Comparison of ENCODE assay signal across 21 cellular contexts in genomic region chr10:56547163-56547562, GRCh38.
DNase-seq lines count a peak whose midpoint lies in the region; ATAC-seq, FAIRE-seq and TF ChIP-seq lines count a peak whose summit lies in the region.
"Had no signal": no experiment of that assay in that cellular context is flagged by ENCODE, and none has a peak within 500 bp of the region (broad histone marks: within the 10 kb centered on the region; RNA-seq: fewer than 3 reads in every experiment).

No MANE protein-coding gene starts in this region.

- CTCF ChIA-PET in K562 (lab: Yijun Ruan, JAX; ENCODE audit: low intra/inter-chr PET ratio), result no interaction called here

- in situ Hi-C loops in K562 (cut with MboI), result no loop called here

- H3K4me3 ChIP-seq in K562, result no peak overlapping the region
- H3K4me3 ChIP-seq: adrenal gland, gastrocnemius medialis, pancreas, tibial artery had no signal

- no peaks in the 10 kb centered on the region for H4K20me1 ChIP-seq in K562 (replicated peaks; ENCODE audit: control insufficient read depth, insufficient read depth, low read length)

- WGBS in K562 (ENCODE audit: insufficient coverage, low coverage, missing lambda C conversion rate), result 0% methylated on average over 4 of the region's 4 CpGs

- BruUV-seq in K562 (replicated peaks; lab: Mats Ljungman, UMichigan), result no TSS peak

- TF ChIP-seq EP300 in K562 (IDR thresholded peaks at IDR 0.05; ENCODE audit: low read length), result no peak

- H3K27me3 ChIP-seq in K562 (ENCODE audit: control insufficient read depth in 2 of 2, insufficient read depth in 2 of 2, low read length in 2 of 2), result no peaks in the 10 kb centered on the region
- H3K27me3 ChIP-seq: adrenal gland, gastrocnemius medialis, pancreas, tibial artery had no signal

- no peak overlapping the region for H3K27ac ChIP-seq in K562 (ENCODE audit: extremely low read depth, low read depth, low read length)
- H3K27ac ChIP-seq: adrenal gland, gastrocnemius medialis, KMS-11, pancreas, tibial artery had no signal

- no peaks in the 10 kb centered on the region for H3K36me3 ChIP-seq in K562 (ENCODE audit: control insufficient read depth, insufficient read depth, low read length)
- H3K36me3 ChIP-seq: adrenal gland, gastrocnemius medialis, pancreas, tibial artery had no signal

- no peak overlapping the region for H3K9ac ChIP-seq in K562 (ENCODE audit: insufficient read depth in 1 of 2, low read depth in 2 of 2, low read length in 2 of 2)
- H3K9ac ChIP-seq: KMS-11 had no signal

- DNase-seq in DMS 273 treated with DMSO at 0.1 percent for 48 hours (lab: John Stamatoyannopoulos, UW) (peak; percentile 7), NCI-H1105 (lab: John Stamatoyannopoulos, UW) (peak; percentile 64), NCI-H510A treated with DMSO at 0.1 percent for 48 hours (lab: John Stamatoyannopoulos, UW) (peak; percentile 33), K562 (ENCODE audit: extremely low read depth in 1 of 4, low spot score in 3 of 4) (no peak)
- no peak for DNase-seq in stimulated activated CD4-positive, alpha-beta T cell treated with anti-CD3 and anti-CD28 coated beads, Interleukin-2, amount 100 ng/mL, for 24 hours
- DNase-seq: activated CD4-positive, alpha-beta T cell treated with anti-CD3 and anti-CD28 coated beads, Interleukin-2, amount 10 ng/mL, durations not matched to agents 7 days and 5 days; activated effector memory CD4-positive, alpha-beta T cell treated with anti-CD3 and anti-CD28 coated beads, Interleukin-2, amount 50 U/mL, for 16 hours; gastrocnemius medialis; GF-D8; mesendoderm; natural killer cell; NCI-H1436; Right ventricle myocardium superior; stimulated activated naive CD4-positive, alpha-beta T cell; T-cell; tibial artery had no signal

- ATAC-seq in K562 (no peak), GM18873 (IDR thresholded peaks at IDR 0.05; ENCODE audit: low FRiP score, unreplicated experiment) (no peak), HG02852 (IDR thresholded peaks at IDR 0.05; ENCODE audit: unreplicated experiment) (no peak)
- ATAC-seq: gastrocnemius medialis, natural killer cell, pancreas, T-cell had no signal

- no peaks in the 10 kb centered on the region for H3K4me1 ChIP-seq in K562 (replicated peaks in 1 of 2; ENCODE audit: control insufficient read depth in 2 of 2, insufficient read depth in 2 of 2, low read length in 2 of 2)
- H3K4me1 ChIP-seq: adrenal gland, gastrocnemius medialis, pancreas, tibial artery had no signal

- TF ChIP-seq CTCF in K562 (IDR thresholded peaks at IDR 0.05 in 2 of 3, conservative IDR thresholded peaks at IDR 0.05 in 1 of 3; ENCODE audit: insufficient read depth in 2 of 3, low read depth in 1 of 3, low read length in 3 of 3), result no peak

- no peaks in the 10 kb centered on the region; the same call in 1 of the 2 replicates for H3K9me3 ChIP-seq in K562 (replicated peaks; ENCODE audit: control insufficient read depth, insufficient read depth, low read depth, low read length)
- H3K9me3 ChIP-seq: adrenal gland, gastrocnemius medialis, pancreas, tibial artery had no signal

- H2AFZ ChIP-seq in K562 (ENCODE audit: low read depth, low read length), result no peak overlapping the region

- POLR2A ChIA-PET in K562 (lab: Yijun Ruan, JAX), result no interaction called here

- H3K9me1 ChIP-seq in K562 (ENCODE audit: control insufficient read depth, insufficient read depth, low read length), result no peaks in the 10 kb centered on the region

- intact Hi-C loops in K562 (cut with micrococcal nuclease), result no loop called here

- H3K4me2 ChIP-seq in K562 (ENCODE audit: insufficient read depth, low read length), result no peak overlapping the region
- H3K4me2 ChIP-seq: KMS-11 had no signal

- FAIRE-seq in K562 (lab: Jason Lieb, UNC), result no peak
- FAIRE-seq: pancreas had no signal

- TF ChIP-seq POLR2A in K562 (conservative IDR thresholded peaks at IDR 0.05), result no peak

- TF ChIP-seq RAD21 in K562 (CRISPR knock-in tag; conservative IDR thresholded peaks at IDR 0.05 in 1 of 2, IDR thresholded peaks at IDR 0.05 in 1 of 2), result no peak

- no peaks in the 10 kb centered on the region for H3K79me2 ChIP-seq in K562 (ENCODE audit: control insufficient read depth, insufficient read depth, low read length)

TF ChIP-seq in K562, 482 proteins besides CTCF, POLR2A, EP300 and RAD21:
- TF ChIP-seq ZNF507 (tag; conservative IDR thresholded peaks at IDR 0.05) (no peak), NFE2L1 (tag; IDR thresholded peaks at IDR 0.05; ENCODE audit: borderline replicate concordance, low read depth) (no peak), NFIC (IDR thresholded peaks at IDR 0.05) (peak; percentile 24; the same call in 1 of the 2 replicates), ASH1L (IDR thresholded peaks at IDR 0.05; ENCODE audit: borderline replicate concordance, low read depth, partially characterized antibody) (no peak)

Comparison
In these comparisons a context has a peak if more than half of its experiments do, and no peak if none do; other contexts are left out.
1. DNase-seq: peak in DMS 273 treated with DMSO at 0.1 percent for 48 hours (single experiment), NCI-H1105 (single experiment) and NCI-H510A treated with DMSO at 0.1 percent for 48 hours (single experiment); none in K562 (0 of 4) and stimulated activated CD4-positive, alpha-beta T cell treated with anti-CD3 and anti-CD28 coated beads, Interleukin-2, amount 100 ng/mL, for 24 hours (0 of 2).